In the genomic region with DNA sequence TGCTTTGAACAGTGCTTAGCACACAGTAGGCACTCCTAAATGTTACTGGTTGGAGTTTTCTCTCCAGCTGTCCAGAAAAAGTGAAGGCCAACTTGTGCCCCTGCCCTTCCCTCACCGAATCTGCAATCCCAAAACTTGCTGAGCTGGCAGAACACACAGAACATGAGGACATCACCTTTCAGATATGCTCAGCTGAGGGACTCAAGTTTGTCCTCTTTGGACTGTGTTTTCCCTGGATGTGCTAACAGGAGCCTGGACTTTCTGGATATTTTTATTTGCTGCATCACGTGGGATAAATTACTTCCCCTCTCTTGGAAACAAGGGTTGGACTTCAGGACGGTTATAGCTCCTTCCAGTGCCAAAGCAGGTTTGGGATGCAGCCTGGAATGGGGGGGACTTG, we compare ENCODE assay signal across 33 cellular contexts.
"Had no signal": no experiment of that assay in that cellular context is flagged by ENCODE, and none has a peak within 500 bp of the region (broad histone marks: within the 10 kb centered on the region; RNA-seq: fewer than 3 reads in every experiment).

No MANE protein-coding gene starts in this region.

- ATAC-seq: activated CD4-positive, CD25-positive, alpha-beta regulatory T cell treated with anti-CD3 and anti-CD28 coated beads, Interleukin-2, amount 50 U/mL, for 24 hours; body of pancreas; gastrocnemius medialis; naive thymus-derived CD4-positive, alpha-beta T cell; sciatic nerve; stimulated activated naive CD8-positive, alpha-beta T cell treated with anti-CD3 and anti-CD28 coated beads, Interleukin-15, Interleukin-2, amounts not matched to agents 100 U/mL and 50 U/mL, for 24 hours; T-helper 17 cell had no signal

- H3K27me3 Mint-ChIP-seq: activated CD4-positive, alpha-beta memory T cell treated with anti-CD3 and anti-CD28 coated beads for 36 hours; activated naive CD8-positive, alpha-beta T cell treated with anti-CD3 and anti-CD28 coated beads for 36 hours; naive thymus-derived CD4-positive, alpha-beta T cell had no signal

- H3K4me3 Mint-ChIP-seq: activated CD4-positive, alpha-beta memory T cell treated with anti-CD3 and anti-CD28 coated beads for 36 hours; activated naive CD4-positive, alpha-beta T cell treated with anti-CD3 and anti-CD28 coated beads for 36 hours; activated naive CD8-positive, alpha-beta T cell treated with anti-CD3 and anti-CD28 coated beads for 36 hours; activated T-helper 1 cell treated with anti-CD3 and anti-CD28 coated beads, Interleukin-12 subunit alpha, Interleukin-12 subunit beta, Interleukin-2, Interleukin-4 antibody, amounts not matched to agents 30 ng/mL and 10 ng/mL and 1 ng/mL, durations not matched to agents 14 hours and 24 hours and 36 hours; immature natural killer cell; naive thymus-derived CD4-positive, alpha-beta T cell; T-helper 17 cell had no signal

- H3K9me3 ChIP-seq: adrenal gland, body of pancreas, colonic mucosa, gastrocnemius medialis, testis, transverse colon, uterus had no signal

- H3K27ac ChIP-seq: body of pancreas, colonic mucosa, gastrocnemius medialis, skin epidermis, transverse colon, uterus, WERI-Rb-1 had no signal

- H3K27me3 ChIP-seq: adrenal gland, body of pancreas, colonic mucosa, gastrocnemius medialis, testis, transverse colon, uterus had no signal

- DNase-seq: activated CD4-positive, alpha-beta memory T cell treated with anti-CD3 and anti-CD28 coated beads for 36 hours; activated CD4-positive, alpha-beta T cell treated with anti-CD3 and anti-CD28 coated beads for 48 hours; activated CD8-positive, alpha-beta memory T cell treated with anti-CD3 and anti-CD28 coated beads, Interleukin-2, amount 50 U/mL, for 4 hours; activated effector memory CD4-positive, alpha-beta T cell treated with anti-CD3 and anti-CD28 coated beads, Interleukin-2, amount 50 U/mL, for 16 hours; activated naive CD4-positive, alpha-beta T cell treated with anti-CD3 and anti-CD28 coated beads for 36 hours; activated naive CD8-positive, alpha-beta T cell treated with anti-CD3 and anti-CD28 coated beads for 36 hours; activated T-cell treated with anti-CD3 and anti-CD28 coated beads, Interleukin-2, amount 50 U/mL, for 1 hour; adrenal gland; body of pancreas; cerebellar nuclear complex; colonic mucosa; effector CD8-positive, alpha-beta T cell; erythroblast; gastrocnemius medialis; hypothalamus; immature natural killer cell; kidney; mammary epithelial cell; midbrain; naive thymus-derived CD4-positive, alpha-beta T cell; stimulated activated CD4-positive, alpha-beta T cell treated with anti-CD3 and anti-CD28 coated beads, Interleukin-12 subunit alpha, Interleukin-12 subunit beta, amount 100 ng/mL, for 4 hours; stimulated activated CD4-positive, alpha-beta T cell treated with anti-CD3 and anti-CD28 coated beads, Interleukin-4, amount 100 ng/mL, for 1 hour; stimulated activated naive CD8-positive, alpha-beta T cell treated with anti-CD3 and anti-CD28 coated beads, Interleukin-15, Interleukin-2, amounts not matched to agents 100 U/mL and 50 U/mL, for 24 hours; T-helper 17 cell; T1000; testis; transverse colon; uterus; WERI-Rb-1 had no signal

- H3K36me3 ChIP-seq: adrenal gland, colonic mucosa, gastrocnemius medialis, transverse colon, uterus, WERI-Rb-1 had no signal

- H3K4me3 ChIP-seq: adrenal gland, body of pancreas, colonic mucosa, gastrocnemius medialis, skin epidermis, testis, transverse colon, uterus had no signal

- H3K9me3 Mint-ChIP-seq: activated CD4-positive, alpha-beta memory T cell treated with anti-CD3 and anti-CD28 coated beads for 36 hours; activated naive CD4-positive, alpha-beta T cell treated with anti-CD3 and anti-CD28 coated beads for 36 hours; activated naive CD8-positive, alpha-beta T cell treated with anti-CD3 and anti-CD28 coated beads for 36 hours; activated T-helper 1 cell treated with anti-CD3 and anti-CD28 coated beads, Interleukin-12 subunit alpha, Interleukin-12 subunit beta, Interleukin-2, Interleukin-4 antibody, amounts not matched to agents 30 ng/mL and 10 ng/mL and 1 ng/mL, durations not matched to agents 14 hours and 24 hours and 36 hours; immature natural killer cell; naive thymus-derived CD4-positive, alpha-beta T cell had no signal

- H3K4me1 ChIP-seq: adrenal gland, body of pancreas, colonic mucosa, gastrocnemius medialis, transverse colon, uterus had no signal

- H3K36me3 Mint-ChIP-seq: activated CD4-positive, alpha-beta memory T cell treated with anti-CD3 and anti-CD28 coated beads for 36 hours; activated naive CD8-positive, alpha-beta T cell treated with anti-CD3 and anti-CD28 coated beads for 36 hours; immature natural killer cell; naive thymus-derived CD4-positive, alpha-beta T cell had no signal

- H3K27ac Mint-ChIP-seq: activated CD4-positive, alpha-beta memory T cell treated with anti-CD3 and anti-CD28 coated beads for 36 hours; activated naive CD4-positive, alpha-beta T cell treated with anti-CD3 and anti-CD28 coated beads for 36 hours; activated naive CD8-positive, alpha-beta T cell treated with anti-CD3 and anti-CD28 coated beads for 36 hours; activated T-helper 1 cell treated with anti-CD3 and anti-CD28 coated beads, Interleukin-12 subunit alpha, Interleukin-12 subunit beta, Interleukin-2, Interleukin-4 antibody, amounts not matched to agents 30 ng/mL and 10 ng/mL and 1 ng/mL, durations not matched to agents 14 hours and 24 hours and 36 hours; immature natural killer cell; naive thymus-derived CD4-positive, alpha-beta T cell; T-helper 17 cell had no signal
